9 cellular contexts compared by ENCODE assay signal in the genomic region with DNA sequence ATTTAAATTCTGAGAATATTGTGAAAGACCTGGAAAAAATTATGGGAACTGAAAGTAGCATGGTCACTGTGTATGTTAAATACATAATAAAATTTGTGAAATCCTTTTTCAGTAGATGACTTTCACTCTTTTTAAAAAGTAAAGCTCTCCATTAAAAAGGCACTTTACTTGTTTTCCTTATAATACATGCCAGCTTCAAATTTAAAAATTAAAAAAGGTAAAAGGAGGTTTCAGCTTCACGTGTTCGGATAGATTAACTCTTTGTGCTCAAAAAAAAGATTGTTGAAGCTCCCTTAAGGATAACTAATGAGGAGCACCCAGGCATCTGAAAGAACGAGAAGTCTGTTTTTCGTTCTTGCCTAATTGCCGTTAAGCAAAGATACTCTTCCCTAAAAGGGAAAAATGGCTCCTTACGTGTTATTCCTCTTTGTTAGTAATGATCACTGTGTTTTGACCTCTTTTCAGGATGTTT.
A peak's percentile ranks its signal among the peaks of the same experiment; 100 is the strongest.
DNase-seq lines count a peak whose midpoint lies in the region; ATAC-seq and TF ChIP-seq lines count a peak whose summit lies in the region.
"Had no signal": no experiment of that assay in that cellular context is flagged by ENCODE, and none has a peak within 500 bp of the region (broad histone marks: within the 10 kb centered on the region; RNA-seq: fewer than 3 reads in every experiment).

No MANE protein-coding gene starts in this region.

- no peaks in the 10 kb centered on the region for H3K9me3 Mint-ChIP-seq in activated T-helper 2 cell treated with anti-CD3 and anti-CD28 coated beads, Interferon-gamma antibody, Interleukin-2, Interleukin-4, amounts not matched to agents 10 μg/mL and 5 μg/mL and 100 μg/mL, durations not matched to agents 14 hours and 24 hours and 36 hours

- H3K79me2 ChIP-seq in OCI-LY3 (ENCODE audit: low read length) = no peaks in the 10 kb centered on the region

- H3K4me3 ChIP-seq in OCI-LY3 (ENCODE audit: low read length) (peak overlapping the region; percentile 64), epithelial cell of proximal tubule (ENCODE audit: low read depth, low read length) (peak overlapping the region; percentile 6), sigmoid colon (peak overlapping the region; percentile 10 to 43 (median 28))

- peak; percentile 23 for DNase-seq in DMS53 treated with DMSO at 0.1 percent for 48 hours (lab: John Stamatoyannopoulos, UW; ENCODE audit: unreplicated experiment)
- no peak for DNase-seq in epithelial cell of proximal tubule (ENCODE audit: low read depth)
- no peak for DNase-seq in sigmoid colon
- no peak for DNase-seq in T-helper 17 cell
- no peak for DNase-seq in activated T-helper 2 cell treated with anti-CD3 and anti-CD28 coated beads, Interferon-gamma antibody, Interleukin-2, Interleukin-4, amounts not matched to agents 10 μg/mL and 5 μg/mL and 100 μg/mL, durations not matched to agents 14 hours and 24 hours and 36 hours (ENCODE audit: low spot score)
- DNase-seq: kidney glomerular epithelial cell had no signal

- H3K36me3 Mint-ChIP-seq in T-helper 17 cell (ENCODE audit: low read depth) = no peaks in the 10 kb centered on the region
- H3K36me3 Mint-ChIP-seq in activated T-helper 2 cell treated with anti-CD3 and anti-CD28 coated beads, Interferon-gamma antibody, Interleukin-2, Interleukin-4, amounts not matched to agents 10 μg/mL and 5 μg/mL and 100 μg/mL, durations not matched to agents 14 hours and 24 hours and 36 hours (ENCODE audit: low read depth) = peaks cover 20% of the 10 kb centered on the region

- no peak for TF ChIP-seq POLR2A in sigmoid colon (IDR thresholded peaks at IDR 0.05)

- peak overlapping the region; percentile 59 for H3K9ac ChIP-seq in OCI-LY3 (ENCODE audit: low read length)

- no peak for TF ChIP-seq CTCF in OCI-LY3 (IDR thresholded peaks at IDR 0.05; ENCODE audit: low read depth, low read length)
- no peak for TF ChIP-seq CTCF in epithelial cell of proximal tubule (conservative IDR thresholded peaks at IDR 0.05; ENCODE audit: low read depth, low read length)
- no peak for TF ChIP-seq CTCF in sigmoid colon (IDR thresholded peaks at IDR 0.05)

- H3K27me3 Mint-ChIP-seq in T-helper 17 cell = no peaks in the 10 kb centered on the region
- H3K27me3 Mint-ChIP-seq in activated T-helper 2 cell treated with anti-CD3 and anti-CD28 coated beads, Interferon-gamma antibody, Interleukin-2, Interleukin-4, amounts not matched to agents 10 μg/mL and 5 μg/mL and 100 μg/mL, durations not matched to agents 14 hours and 24 hours and 36 hours (ENCODE audit: low read depth) = no peaks in the 10 kb centered on the region

- no peaks in the 10 kb centered on the region for H4K20me1 ChIP-seq in OCI-LY3 (ENCODE audit: insufficient read depth, low read length)

- WGBS in sigmoid colon, 2 donors = 79 to 81% methylated on average over 6 of the region's 6 CpGs

- ATAC-seq in T-helper 17 cell (no peak), GM18858 (IDR thresholded peaks at IDR 0.05; ENCODE audit: unreplicated experiment) (no peak), GM21529 (IDR thresholded peaks at IDR 0.05; ENCODE audit: unreplicated experiment) (no peak)

- H3K4me2 ChIP-seq in OCI-LY3 (ENCODE audit: low read length) = peak overlapping the region; percentile 76

- no peak overlapping the region for H3K27ac Mint-ChIP-seq in T-helper 17 cell
- no peak overlapping the region for H3K27ac Mint-ChIP-seq in activated T-helper 2 cell treated with anti-CD3 and anti-CD28 coated beads, Interferon-gamma antibody, Interleukin-2, Interleukin-4, amounts not matched to agents 10 μg/mL and 5 μg/mL and 100 μg/mL, durations not matched to agents 14 hours and 24 hours and 36 hours

- peak overlapping the region; percentile 32 for H2AFZ ChIP-seq in OCI-LY3 (ENCODE audit: low read depth, low read length)

- H3K4me3 Mint-ChIP-seq in T-helper 17 cell = no peak overlapping the region
- no peak overlapping the region for H3K4me3 Mint-ChIP-seq in activated T-helper 2 cell treated with anti-CD3 and anti-CD28 coated beads, Interferon-gamma antibody, Interleukin-2, Interleukin-4, amounts not matched to agents 10 μg/mL and 5 μg/mL and 100 μg/mL, durations not matched to agents 14 hours and 24 hours and 36 hours (ENCODE audit: low read depth)

- peak overlapping the region; percentile 85 for H3K27ac ChIP-seq in OCI-LY3 (ENCODE audit: low read length)
- peak overlapping the region; percentile 43 to 72 (median 62) for H3K27ac ChIP-seq in sigmoid colon

- H3K4me1 ChIP-seq in OCI-LY3 (ENCODE audit: low read length) (peaks cover 21% of the 10 kb centered on the region), sigmoid colon (peaks cover 0 to 15% (median 10%) of the 10 kb centered on the region in 4 donors)

- H3K27me3 ChIP-seq in OCI-LY3 (ENCODE audit: low read depth, low read length) (no peaks in the 10 kb centered on the region), sigmoid colon (no peaks in the 10 kb centered on the region)

- TF ChIP-seq EP300 in sigmoid colon (IDR thresholded peaks at IDR 0.05) = no peak

- peaks cover 4% of the 10 kb centered on the region for H3K4me1 Mint-ChIP-seq in T-helper 17 cell
- H3K4me1 Mint-ChIP-seq in activated T-helper 2 cell treated with anti-CD3 and anti-CD28 coated beads, Interferon-gamma antibody, Interleukin-2, Interleukin-4, amounts not matched to agents 10 μg/mL and 5 μg/mL and 100 μg/mL, durations not matched to agents 14 hours and 24 hours and 36 hours (ENCODE audit: low read depth) = peaks cover 20% of the 10 kb centered on the region

- H3K36me3 ChIP-seq in OCI-LY3 (replicated peaks; ENCODE audit: low read depth, low read length) (no peaks in the 10 kb centered on the region), sigmoid colon (no peaks in the 10 kb centered on the region)

- H3K9me3 ChIP-seq in OCI-LY3 (ENCODE audit: insufficient read depth, low read length) (no peaks in the 10 kb centered on the region), sigmoid colon (no peaks in the 10 kb centered on the region), T-helper 17 cell (ENCODE audit: control insufficient read depth, low read length, poor library complexity, severe bottlenecking) (no peaks in the 10 kb centered on the region)

- intact Hi-C loops in sigmoid colon (cut with DNase I) = no loop called here
- intact Hi-C loops in activated T-helper 2 cell treated with anti-CD3 and anti-CD28 coated beads, Interferon-gamma antibody, Interleukin-2, Interleukin-4, amounts not matched to agents 10 μg/mL and 5 μg/mL and 100 μg/mL, durations not matched to agents 14 hours and 24 hours and 36 hours (cut with micrococcal nuclease) = no loop called here

Comparison
In these comparisons a context has a peak if more than half of its experiments do, and no peak if none do; other contexts are left out.
1. H3K4me3 ChIP-seq: peak in every context shown above with its lines; median percentile 64 in OCI-LY3; 28 in sigmoid colon; 6 in epithelial cell of proximal tubule.